ENCODE assay signal across 1 cellular context in genomic region chr6:73519943-73520687, GRCh38.
TF ChIP-seq lines count a peak whose summit lies in the region.

No MANE protein-coding gene starts in this region.

TF ChIP-seq in K562, 482 proteins besides CTCF, POLR2A, EP300 and RAD21 (continued from another document and continues in another):
- no peak for TF ChIP-seq CTCFL (IDR thresholded peaks at IDR 0.05; ENCODE audit: borderline replicate concordance, insufficient read depth, low read depth, low read length, poor library complexity, severe bottlenecking)
- 0 out of 2 replicates have a peak, but pooled peaks have one; percentile 11 for TF ChIP-seq SRSF3 (IDR thresholded peaks at IDR 0.05; ENCODE audit: insufficient read depth, low read length)
- TF ChIP-seq PHF21A (IDR thresholded peaks at IDR 0.05; ENCODE audit: borderline replicate concordance, low read depth): no peak
- TF ChIP-seq RBM14 (IDR thresholded peaks at IDR 0.05; ENCODE audit: borderline replicate concordance, insufficient read depth, low read depth, low read length): peak; percentile 99; the same call in 1 of the 2 replicates
- no peak for TF ChIP-seq ZNF76 (CRISPR knock-in tag; IDR thresholded peaks at IDR 0.05; ENCODE audit: borderline replicate concordance)
- no peak for TF ChIP-seq ZBTB7A (IDR thresholded peaks at IDR 0.05; ENCODE audit: borderline replicate concordance, control insufficient read depth, low read depth, low read length)
- no peak for TF ChIP-seq EHMT2 (IDR thresholded peaks at IDR 0.05)
- no peak for TF ChIP-seq ZSCAN29 (IDR thresholded peaks at IDR 0.05)
- TF ChIP-seq, protein P1, sequence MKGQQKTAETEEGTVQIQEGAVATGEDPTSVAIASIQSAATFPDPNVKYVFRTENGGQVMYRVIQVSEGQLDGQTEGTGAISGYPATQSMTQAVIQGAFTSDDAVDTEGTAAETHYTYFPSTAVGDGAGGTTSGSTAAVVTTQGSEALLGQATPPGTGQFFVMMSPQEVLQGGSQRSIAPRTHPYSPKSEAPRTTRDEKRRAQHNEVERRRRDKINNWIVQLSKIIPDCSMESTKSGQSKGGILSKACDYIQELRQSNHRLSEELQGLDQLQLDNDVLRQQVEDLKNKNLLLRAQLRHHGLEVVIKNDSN (CRISPR knock-in tag; IDR thresholded peaks at IDR 0.05): peak; percentile 43
- TF ChIP-seq CSDE1 (IDR thresholded peaks at IDR 0.05): no peak
- TF ChIP-seq POLR2B (IDR thresholded peaks at IDR 0.05; ENCODE audit: low read depth, partially characterized antibody): no peak
- no peak for TF ChIP-seq ZNF3 (CRISPR knock-in tag; IDR thresholded peaks at IDR 0.05)
- no peak for TF ChIP-seq ZNF444 (CRISPR knock-in tag; IDR thresholded peaks at IDR 0.05)
- no peak for TF ChIP-seq PHTF2 (CRISPR knock-in tag; IDR thresholded peaks at IDR 0.05)
- TF ChIP-seq ZNF217 (CRISPR knock-in tag; IDR thresholded peaks at IDR 0.05): 0 out of 2 replicates have a peak, but pooled peaks have one; percentile 8
- TF ChIP-seq ZNF551 (CRISPR knock-in tag; IDR thresholded peaks at IDR 0.05): no peak
- TF ChIP-seq, protein P2, sequence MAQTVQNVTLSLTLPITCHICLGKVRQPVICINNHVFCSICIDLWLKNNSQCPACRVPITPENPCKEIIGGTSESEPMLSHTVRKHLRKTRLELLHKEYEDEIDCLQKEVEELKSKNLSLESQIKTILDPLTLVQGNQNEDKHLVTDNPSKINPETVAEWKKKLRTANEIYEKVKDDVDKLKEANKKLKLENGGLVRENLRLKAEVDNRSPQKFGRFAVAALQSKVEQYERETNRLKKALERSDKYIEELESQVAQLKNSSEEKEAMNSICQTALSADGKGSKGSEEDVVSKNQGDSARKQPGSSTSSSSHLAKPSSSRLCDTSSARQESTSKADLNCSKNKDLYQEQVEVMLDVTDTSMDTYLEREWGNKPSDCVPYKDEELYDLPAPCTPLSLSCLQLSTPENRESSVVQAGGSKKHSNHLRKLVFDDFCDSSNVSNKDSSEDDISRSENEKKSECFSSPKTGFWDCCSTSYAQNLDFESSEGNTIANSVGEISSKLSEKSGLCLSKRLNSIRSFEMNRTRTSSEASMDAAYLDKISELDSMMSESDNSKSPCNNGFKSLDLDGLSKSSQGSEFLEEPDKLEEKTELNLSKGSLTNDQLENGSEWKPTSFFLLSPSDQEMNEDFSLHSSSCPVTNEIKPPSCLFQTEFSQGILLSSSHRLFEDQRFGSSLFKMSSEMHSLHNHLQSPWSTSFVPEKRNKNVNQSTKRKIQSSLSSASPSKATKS (CRISPR knock-in tag; IDR thresholded peaks at IDR 0.05): 0 out of 2 replicates have a peak, but pooled peaks have one; percentile 4
- TF ChIP-seq, protein P3, sequence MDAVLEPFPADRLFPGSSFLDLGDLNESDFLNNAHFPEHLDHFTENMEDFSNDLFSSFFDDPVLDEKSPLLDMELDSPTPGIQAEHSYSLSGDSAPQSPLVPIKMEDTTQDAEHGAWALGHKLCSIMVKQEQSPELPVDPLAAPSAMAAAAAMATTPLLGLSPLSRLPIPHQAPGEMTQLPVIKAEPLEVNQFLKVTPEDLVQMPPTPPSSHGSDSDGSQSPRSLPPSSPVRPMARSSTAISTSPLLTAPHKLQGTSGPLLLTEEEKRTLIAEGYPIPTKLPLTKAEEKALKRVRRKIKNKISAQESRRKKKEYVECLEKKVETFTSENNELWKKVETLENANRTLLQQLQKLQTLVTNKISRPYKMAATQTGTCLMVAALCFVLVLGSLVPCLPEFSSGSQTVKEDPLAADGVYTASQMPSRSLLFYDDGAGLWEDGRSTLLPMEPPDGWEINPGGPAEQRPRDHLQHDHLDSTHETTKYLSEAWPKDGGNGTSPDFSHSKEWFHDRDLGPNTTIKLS (IDR thresholded peaks at IDR 0.05; ENCODE audit: borderline replicate concordance, low read depth): no peak; the same call in 1 of the 2 replicates
- TF ChIP-seq BRCA1 (IDR thresholded peaks at IDR 0.05): no peak
- no peak for TF ChIP-seq BRCA1 (CRISPR knock-in tag; IDR thresholded peaks at IDR 0.05)
- TF ChIP-seq SPI1 (IDR thresholded peaks at IDR 0.05; ENCODE audit: borderline replicate concordance, low read depth, low read length): no peak
- no peak; the same call in 1 of the 2 replicates for TF ChIP-seq SMAD4 (CRISPR knock-in tag; conservative IDR thresholded peaks at IDR 0.05)
- TF ChIP-seq NR2C2 (CRISPR knock-in tag; IDR thresholded peaks at IDR 0.05): peak; percentile 29
- TF ChIP-seq NR2C2 (tag; IDR thresholded peaks at IDR 0.05): no peak
- no peak for TF ChIP-seq HDAC6 (IDR thresholded peaks at IDR 0.05; ENCODE audit: low read depth, low read length)
- TF ChIP-seq KLF10 (CRISPR knock-in tag; IDR thresholded peaks at IDR 0.05): 0 out of 2 replicates have a peak, but pooled peaks have one; percentile 14
- peak; percentile 72 for TF ChIP-seq HNRNPH1 (optimal IDR thresholded peaks at IDR 0.05; ENCODE audit: low read depth, low read length)
- no peak for TF ChIP-seq GTF3C2 (IDR thresholded peaks at IDR 0.05; ENCODE audit: borderline replicate concordance, extremely low read depth, insufficient read length)
- TF ChIP-seq CEBPG (CRISPR knock-in tag; IDR thresholded peaks at IDR 0.05): peak; percentile 45; the same call in 1 of the 2 replicates
- TF ChIP-seq CEBPG (tag; conservative IDR thresholded peaks at IDR 0.05 in 1 of 2, IDR thresholded peaks at IDR 0.05 in 1 of 2): 0 out of 4 replicates have a peak, but pooled peaks of 1 of the 2 experiments have one; percentile 12
- peak; percentile 60; the same call in 1 of the 2 replicates for TF ChIP-seq PRMT5 (CRISPR knock-in tag; IDR thresholded peaks at IDR 0.05)
- TF ChIP-seq MLLT1 (IDR thresholded peaks at IDR 0.05): peak; percentile 55 to 59; a peak in 3 of 4 replicates
- no peak for TF ChIP-seq ZNF184 (CRISPR knock-in tag; IDR thresholded peaks at IDR 0.05)
- peak; percentile 68 for TF ChIP-seq TAF1 (IDR thresholded peaks at IDR 0.05; ENCODE audit: control insufficient read depth, extremely low read depth, insufficient read depth, low read length, severe bottlenecking)
- no peak; the same call in 1 of the 2 replicates for TF ChIP-seq ZNF121 (CRISPR knock-in tag; conservative IDR thresholded peaks at IDR 0.05)
- no peak for TF ChIP-seq ZC3H11A (IDR thresholded peaks at IDR 0.05; ENCODE audit: low read depth, low read length)
- no peak for TF ChIP-seq ZNF407 (IDR thresholded peaks at IDR 0.05; ENCODE audit: low read depth)
- no peak for TF ChIP-seq ZNF696 (CRISPR knock-in tag; conservative IDR thresholded peaks at IDR 0.05)
- TF ChIP-seq SIX5 (IDR thresholded peaks at IDR 0.05; ENCODE audit: borderline replicate concordance in 1 of 2, insufficient read depth in 1 of 2, low read depth in 1 of 2, low read length in 2 of 2): 0 out of 4 replicates have a peak, but pooled peaks of 1 of the 2 experiments have one; percentile 5
- TF ChIP-seq CHD4 (IDR thresholded peaks at IDR 0.05; ENCODE audit: insufficient read depth, insufficient replicate concordance, low read depth, low read length, poor library complexity, severe bottlenecking): no peak
